Comparison of ENCODE assay signal across 17 cellular contexts in genomic region chr5:90967851-90968250, GRCh38.
"Had no signal": no experiment of that assay in that cellular context is flagged by ENCODE, and none has a peak within 500 bp of the region (broad histone marks: within the 10 kb centered on the region; RNA-seq: fewer than 3 reads in every experiment).

No MANE protein-coding gene starts in this region.

- H3K27me3 ChIP-seq: heart right ventricle, neutrophil, testis, tibial nerve, upper lobe of right lung had no signal

- H3K36me3 ChIP-seq: heart right ventricle, left ventricle myocardium inferior, neutrophil, upper lobe of right lung had no signal

- ATAC-seq: heart right ventricle; naive thymus-derived CD4-positive, alpha-beta T cell; psoas muscle; sciatic nerve; stimulated activated naive B cell treated with anti-CD40 and anti-IgM and Interleukin-4, amounts not matched to agents 10 μg/mL and 1 μg/mL and 100 μg/mL, for 72 hours; upper lobe of right lung had no signal

- H3K4me1 ChIP-seq: psoas muscle, testis, tibial nerve, upper lobe of right lung had no signal

- H3K9me3 ChIP-seq: neutrophil, psoas muscle, testis, upper lobe of right lung had no signal

- H3K27ac ChIP-seq: heart right ventricle, left ventricle myocardium inferior, neutrophil, psoas muscle, testis, tibial nerve, upper lobe of right lung had no signal

- DNase-seq: effector CD4-positive, alpha-beta T cell; endodermal cell; heart right ventricle; left ventricle myocardium inferior; mesendoderm; naive thymus-derived CD4-positive, alpha-beta T cell; psoas muscle; stimulated activated CD4-positive, alpha-beta T cell treated with anti-CD3 and anti-CD28 coated beads, Interleukin-2, amount 100 ng/mL, for 24 hours; stimulated activated CD4-positive, alpha-beta T cell treated with anti-CD3 and anti-CD28 coated beads, Interleukin-4, amount 100 ng/mL, for 4 hours; stimulated activated naive B cell treated with anti-CD40 and anti-IgM and Interleukin-4, amounts not matched to agents 10 μg/mL and 1 μg/mL and 100 μg/mL, for 72 hours; stimulated activated naive CD8-positive, alpha-beta T cell treated with anti-CD3 and anti-CD28 coated beads, Interleukin-15, amount 100 ng/mL, for 72 hours; testis; upper lobe of right lung had no signal

- H3K4me3 ChIP-seq: heart right ventricle, left ventricle myocardium inferior, lung, psoas muscle, testis, tibial nerve, upper lobe of right lung had no signal
